2 cellular contexts compared by ENCODE assay signal in genomic region chr20:61833807-61834610, GRCh38.
TF ChIP-seq lines count a peak whose summit lies in the region.

No MANE protein-coding gene starts in this region.

TF ChIP-seq in SK-N-SH, 30 proteins besides CTCF, POLR2A, EP300 and RAD21 (continued from another document):
- TF ChIP-seq USF1 (IDR thresholded peaks at IDR 0.05; ENCODE audit: borderline replicate concordance, low read depth) (no peak), ELF1 (IDR thresholded peaks at IDR 0.05) (no peak), GABPA (IDR thresholded peaks at IDR 0.05; ENCODE audit: low read depth) (no peak), NFIC (IDR thresholded peaks at IDR 0.05; ENCODE audit: borderline replicate concordance) (no peak), RFX5 (IDR thresholded peaks at IDR 0.05; ENCODE audit: low read length) (no peak), PBX3 (IDR thresholded peaks at IDR 0.05) (no peak), MXI1 (IDR thresholded peaks at IDR 0.05; ENCODE audit: low read depth, low read length) (no peak), TCF12 (IDR thresholded peaks at IDR 0.05) (no peak), FOXM1 (IDR thresholded peaks at IDR 0.05; ENCODE audit: low read depth) (no peak), ZBTB33 (IDR thresholded peaks at IDR 0.05; ENCODE audit: borderline replicate concordance, low read depth) (no peak), RXRA (IDR thresholded peaks at IDR 0.05; ENCODE audit: borderline replicate concordance, low read depth) (no peak), YY1 (IDR thresholded peaks at IDR 0.05; ENCODE audit: low read depth) (no peak), FOSL2 (IDR thresholded peaks at IDR 0.05; ENCODE audit: borderline replicate concordance, low read depth) (no peak), SMC3 (IDR thresholded peaks at IDR 0.05; ENCODE audit: low read depth, low read length) (no peak), MEF2A (IDR thresholded peaks at IDR 0.05; ENCODE audit: borderline replicate concordance, low read depth) (no peak)
TF ChIP-seq in SK-N-SH: peak in this region for 0.

TF ChIP-seq in SK-N-SH treated with all-trans-retinoic acid at 6 μM for 48 hours, 23 proteins besides CTCF, POLR2A, EP300 and RAD21 (continued from another document):
- TF ChIP-seq ARNTL (CRISPR knock-in tag; IDR thresholded peaks at IDR 0.05; ENCODE audit: borderline replicate concordance, low read depth) (no peak), POU6F1 (CRISPR knock-in tag; IDR thresholded peaks at IDR 0.05; ENCODE audit: borderline replicate concordance, low read depth) (no peak), ZFP30 (CRISPR knock-in tag; IDR thresholded peaks at IDR 0.05) (no peak), CSRNP3 (CRISPR knock-in tag; IDR thresholded peaks at IDR 0.05) (no peak), SNAI2 (CRISPR knock-in tag; IDR thresholded peaks at IDR 0.05) (no peak)
